ENCODE assay signal across 17 cellular contexts in the genomic region with DNA sequence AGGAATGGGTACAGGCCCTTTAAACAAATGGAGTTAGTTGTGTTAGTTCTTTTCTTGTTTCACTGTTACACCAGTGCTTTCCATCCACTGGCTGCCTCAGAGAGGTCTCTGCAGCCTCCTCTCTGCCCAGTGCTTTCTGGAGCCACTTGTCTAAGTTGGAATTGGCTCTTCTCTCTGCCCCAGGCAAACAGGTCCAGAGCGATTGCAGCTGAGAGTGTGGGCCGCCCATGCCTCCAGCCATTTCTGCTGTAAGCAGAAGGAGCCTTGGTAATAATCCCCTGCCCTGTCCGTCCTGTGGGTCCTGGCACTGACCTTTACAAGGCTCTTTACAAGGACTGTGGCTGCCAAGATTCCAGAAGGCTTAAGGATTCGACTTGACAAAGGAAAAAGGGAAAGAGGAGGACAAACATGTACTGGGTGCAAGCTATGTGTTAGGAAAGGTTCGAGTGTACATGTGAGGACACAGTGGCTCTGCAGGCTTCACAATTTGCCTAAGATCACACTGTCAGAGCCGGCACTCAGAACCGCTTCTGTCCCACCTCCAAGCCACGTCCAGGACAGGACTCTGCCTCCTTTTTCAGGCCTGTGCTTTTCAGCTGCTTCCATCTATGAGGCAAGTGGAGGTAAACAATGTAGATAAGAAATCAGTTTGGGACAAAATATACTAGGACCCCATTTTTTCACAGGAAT.
"Had no signal": no experiment of that assay in that cellular context is flagged by ENCODE, and none has a peak within 500 bp of the region (broad histone marks: within the 10 kb centered on the region; RNA-seq: fewer than 3 reads in every experiment).

No MANE protein-coding gene starts in this region.

- H3K27ac ChIP-seq: dorsolateral prefrontal cortex, hepatocyte, tibial nerve, vagina had no signal

- DNase-seq: activated B cell treated with CpG ODN at 0.5 μM for 24 hours; activated CD4-positive, alpha-beta T cell treated with anti-CD3 and anti-CD28 coated beads for 48 hours; activated CD8-positive, alpha-beta T cell treated with anti-CD3 and anti-CD28 coated beads for 36 hours; activated gamma-delta T cell; activated T-cell treated with anti-CD3 and anti-CD28 coated beads, Interleukin-2, amount 50 U/mL, for 4 hours; dorsolateral prefrontal cortex; erythroblast; kidney; small intestine; stimulated activated CD4-positive, alpha-beta T cell treated with anti-CD3 and anti-CD28 coated beads, Interleukin-4, amount 100 ng/mL, for 24 hours; stimulated activated naive CD4-positive, alpha-beta T cell; T-helper 2 cell had no signal

- ATAC-seq: activated CD8-positive, alpha-beta T cell treated with anti-CD3 and anti-CD28 coated beads for 36 hours; activated naive CD4-positive, alpha-beta T cell treated with anti-CD3 and anti-CD28 coated beads, Interleukin-2, amount 50 U/mL, for 72 hours; activated T-cell treated with anti-CD3 and anti-CD28 coated beads, Interleukin-2, amount 50 U/mL, for 4 hours; natural killer cell treated with Interleukin-12 subunit alpha and Interleukin-12 subunit beta and Interleukin-15 and Interleukin-18, amount 100 ng/mL, for 72 hours had no signal

- H3K4me1 ChIP-seq: tibial nerve, vagina had no signal

- H3K36me3 ChIP-seq: tibial nerve, vagina had no signal

- H3K9me3 ChIP-seq: tibial nerve, vagina had no signal

- H3K4me3 ChIP-seq: dorsolateral prefrontal cortex, hepatocyte, tibial nerve, vagina had no signal

- H3K27me3 ChIP-seq: dorsolateral prefrontal cortex, hepatocyte, tibial nerve, vagina had no signal
